Comparison of ENCODE assay signal across 10 cellular contexts in the genomic region with DNA sequence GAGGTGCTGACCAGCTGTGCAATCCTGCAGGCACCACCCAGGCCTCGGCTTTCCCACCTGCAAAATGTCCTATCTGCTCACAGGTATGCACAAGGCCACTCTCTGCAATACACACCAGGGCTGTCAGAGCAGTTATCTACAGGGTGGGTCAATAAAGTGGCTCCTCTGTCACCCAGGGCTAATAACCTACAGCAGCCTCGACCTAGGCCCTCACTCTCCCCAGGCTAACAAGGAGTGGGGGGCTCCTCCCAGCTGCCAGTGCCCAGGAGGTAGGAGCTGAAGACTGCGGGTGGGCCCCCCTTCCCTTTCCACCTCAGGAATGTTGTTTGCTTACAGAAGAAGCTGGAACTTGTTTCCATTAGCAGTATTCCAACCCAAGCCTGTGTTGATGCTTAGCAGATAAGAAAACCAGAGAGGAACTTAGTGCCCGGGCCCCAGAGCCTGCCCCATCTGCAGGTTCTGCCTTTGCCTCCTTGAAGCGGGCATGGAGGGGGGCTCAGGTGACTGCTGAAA. TPM values are rescaled to one million over a fixed set of nuclear protein-coding genes. Genes with fewer than 3 reads are reported as not detected.
DNase-seq lines count a peak whose midpoint lies in the region; ATAC-seq and TF ChIP-seq lines count a peak whose summit lies in the region.
"Had no signal": no experiment of that assay in that cellular context is flagged by ENCODE, and none has a peak within 500 bp of the region (broad histone marks: within the 10 kb centered on the region; RNA-seq: fewer than 3 reads in every experiment).

No MANE protein-coding gene starts in this region.

- H3K9me3 ChIP-seq in ascending aorta = no peaks in the 10 kb centered on the region
- no peaks in the 10 kb centered on the region for H3K9me3 ChIP-seq in lung (ENCODE audit: control insufficient read depth in 2 of 2, insufficient read depth in 1 of 2, low read length in 1 of 2)
- H3K9me3 ChIP-seq in tibial artery = no peaks in the 10 kb centered on the region
- H3K9me3 ChIP-seq: BE2C had no signal

- peak overlapping the region; percentile 75 to 76 for H3K4me3 Mint-ChIP-seq in activated T-cell treated with anti-CD3 and anti-CD28 coated beads, Interleukin-2, amount 50 U/mL, for 72 hours

- no peak for ATAC-seq in activated T-cell treated with anti-CD3 and anti-CD28 coated beads, Interleukin-2, amount 50 U/mL, for 72 hours (replicated peaks in 1 of 2)
- ATAC-seq in lung (ENCODE audit: insufficient read depth, low FRiP score) (no peak), GM19351 (IDR thresholded peaks at IDR 0.05; ENCODE audit: unreplicated experiment) (no peak), GM21423 (IDR thresholded peaks at IDR 0.05; ENCODE audit: unreplicated experiment) (no peak)

- WGBS in lung, 2 donors = 24 to 27% methylated on average over 5 of the region's 5 CpGs

- DNase-seq in activated T-cell treated with anti-CD3 and anti-CD28 coated beads, Interleukin-2, amount 50 U/mL, for 72 hours = no peak
- no peak for DNase-seq in activated T-cell treated with anti-CD3 and anti-CD28 coated beads, Interleukin-2, amount 50 U/mL, for 1 hour
- DNase-seq in ascending aorta (ENCODE audit: low spot score in 2 of 2) (no peak), lung (ENCODE audit: low spot score) (no peak), tibial artery (no peak), SIG-M5 treated with dmso at 0.1 percent for 504 hours (lab: John Stamatoyannopoulos, UW; ENCODE audit: unreplicated experiment) (no peak)
- DNase-seq: BE2C, KG1 had no signal

- H3K27ac ChIP-seq in ascending aorta = peak overlapping the region; percentile 92 to 99
- H3K27ac ChIP-seq in lung (ENCODE audit: low read depth in 1 of 2, low read length in 1 of 2) = peak overlapping the region; percentile 65 to 75
- peak overlapping the region; percentile 95 for H3K27ac ChIP-seq in tibial artery

- H3K36me3 ChIP-seq in ascending aorta = peaks cover 0 to 9% of the 10 kb centered on the region in 2 donors
- peaks cover 0 to 10% of the 10 kb centered on the region in 2 donors for H3K36me3 ChIP-seq in lung (ENCODE audit: control insufficient read depth in 2 of 2, insufficient read depth in 2 of 2, low read length in 2 of 2)
- peaks cover 0 to 6% (median 0%) of the 10 kb centered on the region in 3 donors for H3K36me3 ChIP-seq in tibial artery
- H3K36me3 ChIP-seq: BE2C had no signal

- H3K27me3 ChIP-seq in ascending aorta (no peaks in the 10 kb centered on the region), lung (ENCODE audit: control insufficient read depth, insufficient read depth) (no peaks in the 10 kb centered on the region), tibial artery (no peaks in the 10 kb centered on the region)
- H3K27me3 ChIP-seq: BE2C had no signal

- TF ChIP-seq CTCF in ascending aorta (IDR thresholded peaks at IDR 0.05) (no peak), lung (IDR thresholded peaks at IDR 0.05; ENCODE audit: control extremely low read depth, extremely low read depth) (no peak), tibial artery (IDR thresholded peaks at IDR 0.05) (no peak)

- H3K27ac Mint-ChIP-seq in activated T-cell treated with anti-CD3 and anti-CD28 coated beads, Interleukin-2, amount 50 U/mL, for 72 hours = peak overlapping the region; percentile 86

- intact Hi-C loops in ascending aorta (cut with DNase I) = no loop called here
- intact Hi-C loops in tibial artery (cut with DNase I; ENCODE audit: low total_unique reads) = no loop called here

- H3K4me1 ChIP-seq in ascending aorta (peaks cover 64 to 93% of the 10 kb centered on the region in 2 donors), lung (ENCODE audit: control insufficient read depth in 2 of 2, insufficient read depth in 2 of 2, low read length in 2 of 2) (peaks cover 62 to 64% of the 10 kb centered on the region in 2 donors), tibial artery (peaks cover 5 to 100% (median 97%) of the 10 kb centered on the region in 4 donors)
- H3K4me1 ChIP-seq: BE2C had no signal

- H3K27me3 Mint-ChIP-seq in activated T-cell treated with anti-CD3 and anti-CD28 coated beads, Interleukin-2, amount 50 U/mL, for 72 hours (ENCODE audit: low read depth) = no peaks in the 10 kb centered on the region

- H3K36me3 Mint-ChIP-seq in activated T-cell treated with anti-CD3 and anti-CD28 coated beads, Interleukin-2, amount 50 U/mL, for 72 hours (ENCODE audit: insufficient read depth in 2 of 2) = peaks cover 6 to 17% of the 10 kb centered on the region in 2 donors

- H3K4me1 Mint-ChIP-seq in activated T-cell treated with anti-CD3 and anti-CD28 coated beads, Interleukin-2, amount 50 U/mL, for 72 hours (ENCODE audit: low read depth) = peaks cover 100% of the 10 kb centered on the region

- H3K4me3 ChIP-seq in ascending aorta = peak overlapping the region; percentile 29 to 54
- H3K4me3 ChIP-seq in lung = no peak overlapping the region
- H3K4me3 ChIP-seq in tibial artery = peak overlapping the region; percentile 16 to 37

- H3K9me3 Mint-ChIP-seq in activated T-cell treated with anti-CD3 and anti-CD28 coated beads, Interleukin-2, amount 50 U/mL, for 72 hours = no peaks in the 10 kb centered on the region

RNA-seq across cellular contexts. Expression of a gene that starts 26.8 kb away (rescaled TPM):
- 100 to 1,000 TPM; 529 to 662 TPM for total RNA-seq in activated T-cell treated with anti-CD3 and anti-CD28 coated beads, Interleukin-2, amount 50 U/mL, for 72 hours
- total RNA-seq in ascending aorta (1,114 TPM), lung (100 to 1,000 TPM; 398 to 667 TPM)
- 100 to 1,000 TPM; 184 to 266 TPM for polyA plus RNA-seq in lung
